1 cellular context compared by ENCODE assay signal in the genomic region with DNA sequence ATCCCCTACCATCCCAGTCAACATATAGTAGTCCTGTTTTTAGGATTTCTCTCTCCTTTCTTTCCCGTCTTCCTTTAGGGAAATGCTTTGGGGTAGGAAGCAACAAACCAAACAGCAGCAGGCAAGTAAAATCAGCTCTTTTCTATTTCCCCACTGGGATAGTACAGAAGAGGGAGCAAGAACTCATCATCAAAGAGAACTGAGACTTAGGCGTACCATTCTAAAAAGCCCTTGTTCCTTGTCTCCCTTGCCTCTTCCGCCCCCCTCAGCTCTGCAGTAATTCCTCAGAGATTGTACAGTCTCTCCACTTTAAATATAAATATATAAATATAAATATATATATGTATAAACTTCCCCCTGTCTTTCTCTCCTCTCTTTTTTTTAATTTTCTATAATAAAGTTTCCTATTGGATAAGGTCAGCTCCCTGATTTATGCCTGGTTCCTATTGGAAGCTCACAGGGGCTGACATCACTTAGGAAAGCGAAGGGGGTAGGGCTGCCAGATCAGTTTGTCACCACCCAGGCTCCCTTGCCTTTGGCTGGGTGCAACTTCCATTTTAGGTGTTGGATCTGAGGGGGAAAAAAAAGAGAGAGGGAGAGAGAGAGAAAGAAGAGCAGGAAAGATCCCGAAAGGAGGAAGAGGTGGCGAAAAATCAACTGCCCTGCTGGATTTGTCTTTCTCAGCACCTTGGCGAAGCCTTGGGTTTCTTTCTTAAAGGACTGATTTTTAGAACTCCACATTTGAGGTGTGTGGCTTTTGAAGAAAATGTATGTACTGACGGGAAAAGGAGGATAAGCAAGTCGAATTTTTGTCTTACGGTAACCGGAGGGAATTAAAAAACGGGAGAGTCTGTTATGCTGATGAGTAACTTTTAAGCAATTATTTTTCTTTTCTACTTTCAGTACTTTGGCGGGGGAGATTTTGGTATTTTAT.
TF ChIP-seq lines count a peak whose summit lies in the region.

Gene CTNND1 (plus strand): TSS at position 502 of the 934 bp plus-strand sequence. CDS start 29,677 bp downstream, outside the sequence.

TF ChIP-seq in GM12878, 131 proteins besides CTCF, POLR2A, EP300 and RAD21 (continued from another document):
- peak; percentile 40; the same call in 1 of the 2 replicates for TF ChIP-seq PKNOX1 (IDR thresholded peaks at IDR 0.05)
- TF ChIP-seq RUNX3 (IDR thresholded peaks at IDR 0.05; ENCODE audit: low read length): peak; percentile 19; the same call in 1 of the 2 replicates
- TF ChIP-seq WRNIP1 (IDR thresholded peaks at IDR 0.05; ENCODE audit: borderline replicate concordance, low read depth, low read length): no peak
- TF ChIP-seq ASH2L (IDR thresholded peaks at IDR 0.05; ENCODE audit: borderline replicate concordance, low read depth): no peak
- TF ChIP-seq TAF1 (IDR thresholded peaks at IDR 0.05; ENCODE audit: borderline replicate concordance, low read depth, low read length): peak; percentile 83
- peak; percentile 64; the same call in 1 of the 2 replicates for TF ChIP-seq CREB1 (IDR thresholded peaks at IDR 0.05; ENCODE audit: low read depth)
- peak; percentile 84 for TF ChIP-seq SMAD1 (IDR thresholded peaks at IDR 0.05; ENCODE audit: low read depth, partially characterized antibody)
- no peak for TF ChIP-seq SIX5 (IDR thresholded peaks at IDR 0.05; ENCODE audit: low read depth, low read length, severe bottlenecking)
- no peak for TF ChIP-seq BHLHE40 (IDR thresholded peaks at IDR 0.05; ENCODE audit: borderline replicate concordance in 1 of 2, low read depth in 2 of 2, low read length in 1 of 2)
- TF ChIP-seq RELB (IDR thresholded peaks at IDR 0.05; ENCODE audit: low read depth): peak; percentile 85
- TF ChIP-seq FOS (IDR thresholded peaks at IDR 0.05; ENCODE audit: borderline replicate concordance, extremely low read depth, insufficient read length): peak; percentile 49
- no peak for TF ChIP-seq PBX3 (IDR thresholded peaks at IDR 0.05; ENCODE audit: insufficient replicate concordance, low read depth, low read length)
- TF ChIP-seq, protein P1, sequence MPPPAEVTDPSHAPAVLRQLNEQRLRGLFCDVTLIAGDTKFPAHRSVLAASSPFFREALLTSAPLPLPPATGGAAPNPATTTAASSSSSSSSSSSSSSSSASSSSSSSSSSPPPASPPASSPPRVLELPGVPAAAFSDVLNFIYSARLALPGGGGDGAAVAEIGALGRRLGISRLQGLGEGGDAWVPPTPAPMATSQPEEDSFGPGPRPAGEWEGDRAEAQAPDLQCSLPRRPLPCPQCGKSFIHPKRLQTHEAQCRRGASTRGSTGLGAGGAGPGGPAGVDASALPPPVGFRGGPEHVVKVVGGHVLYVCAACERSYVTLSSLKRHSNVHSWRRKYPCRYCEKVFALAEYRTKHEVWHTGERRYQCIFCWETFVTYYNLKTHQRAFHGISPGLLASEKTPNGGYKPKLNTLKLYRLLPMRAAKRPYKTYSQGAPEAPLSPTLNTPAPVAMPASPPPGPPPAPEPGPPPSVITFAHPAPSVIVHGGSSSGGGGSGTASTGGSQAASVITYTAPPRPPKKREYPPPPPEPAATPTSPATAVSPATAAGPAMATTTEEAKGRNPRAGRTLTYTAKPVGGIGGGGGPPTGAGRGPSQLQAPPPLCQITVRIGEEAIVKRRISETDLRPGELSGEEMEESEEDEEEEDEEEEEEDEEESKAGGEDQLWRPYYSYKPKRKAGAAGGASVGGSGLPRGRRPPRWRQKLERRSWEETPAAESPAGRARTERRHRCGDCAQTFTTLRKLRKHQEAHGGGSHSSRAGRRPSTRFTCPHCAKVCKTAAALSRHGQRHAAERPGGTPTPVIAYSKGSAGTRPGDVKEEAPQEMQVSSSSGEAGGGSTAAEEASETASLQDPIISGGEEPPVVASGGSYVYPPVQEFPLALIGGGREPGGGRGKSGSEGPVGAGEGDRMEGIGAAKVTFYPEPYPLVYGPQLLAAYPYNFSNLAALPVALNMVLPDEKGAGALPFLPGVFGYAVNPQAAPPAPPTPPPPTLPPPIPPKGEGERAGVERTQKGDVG (CRISPR knock-in tag; IDR thresholded peaks at IDR 0.05): peak; percentile 49; the same call in 1 of the 2 replicates
- TF ChIP-seq, protein P2, sequence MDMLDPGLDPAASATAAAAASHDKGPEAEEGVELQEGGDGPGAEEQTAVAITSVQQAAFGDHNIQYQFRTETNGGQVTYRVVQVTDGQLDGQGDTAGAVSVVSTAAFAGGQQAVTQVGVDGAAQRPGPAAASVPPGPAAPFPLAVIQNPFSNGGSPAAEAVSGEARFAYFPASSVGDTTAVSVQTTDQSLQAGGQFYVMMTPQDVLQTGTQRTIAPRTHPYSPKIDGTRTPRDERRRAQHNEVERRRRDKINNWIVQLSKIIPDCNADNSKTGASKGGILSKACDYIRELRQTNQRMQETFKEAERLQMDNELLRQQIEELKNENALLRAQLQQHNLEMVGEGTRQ (IDR thresholded peaks at IDR 0.05; ENCODE audit: borderline replicate concordance, low read depth, low read length): no peak
- peak; percentile 91 for TF ChIP-seq IKZF1 (conservative IDR thresholded peaks at IDR 0.05)
- TF ChIP-seq MEF2B (IDR thresholded peaks at IDR 0.05; ENCODE audit: partially characterized antibody, poor library complexity, severe bottlenecking): no peak
- TF ChIP-seq JUNB (IDR thresholded peaks at IDR 0.05): peak; percentile 18; the same call in 1 of the 2 replicates
- TF ChIP-seq IRF4 (IDR thresholded peaks at IDR 0.05; ENCODE audit: low read depth, low read length): 0 out of 2 replicates have a peak, but pooled peaks have one; percentile 35
- peak; percentile 78 for TF ChIP-seq PAX8 (IDR thresholded peaks at IDR 0.05)
- no peak for TF ChIP-seq KDM1A (IDR thresholded peaks at IDR 0.05; ENCODE audit: borderline replicate concordance)
